8 cellular contexts compared by ENCODE assay signal in genomic region chr6:44062771-44063560, GRCh38.
A peak's percentile ranks its signal among the peaks of the same experiment; 100 is the strongest.
DNase-seq lines count a peak whose midpoint lies in the region; TF ChIP-seq lines count a peak whose summit lies in the region.

No MANE protein-coding gene starts in this region.

- TF ChIP-seq CTCF in BE2C (IDR thresholded peaks at IDR 0.05; ENCODE audit: low read depth, low read length) (peak; percentile 63), cardiac fibroblast (IDR thresholded peaks at IDR 0.05; ENCODE audit: low read depth, low read length) (peak; percentile 52)

- no peaks in the 10 kb centered on the region for H3K36me3 ChIP-seq in BE2C
- H3K36me3 ChIP-seq in muscle layer of duodenum (ENCODE audit: control insufficient read depth in 1 of 2, insufficient read depth in 2 of 2, low read length in 2 of 2) = no peaks in the 10 kb centered on the region

- peak; percentile 47 for DNase-seq in BE2C
- DNase-seq in LHCN-M2 (ENCODE audit: low read depth) = peak; percentile 48
- peak in 1 of 2 donors; percentile 50 for DNase-seq in cardiac fibroblast (ENCODE audit: low read depth in 2 of 2)
- no peak for DNase-seq in HuH-7 (ENCODE audit: low spot score)
- no peak for DNase-seq in NCI-H446 treated with DMSO at 0.1 percent for 48 hours (lab: John Stamatoyannopoulos, UW)
- DNase-seq in dedifferentiated amniotic fluid mesenchymal stem cell (ENCODE audit: extremely low spot score) = no peak
- no peak for DNase-seq in SK-N-DZ (ENCODE audit: low spot score)

- H3K4me1 ChIP-seq in BE2C (peaks cover 12% of the 10 kb centered on the region), muscle layer of duodenum (ENCODE audit: control insufficient read depth in 1 of 2, insufficient read depth in 2 of 2, low read length in 2 of 2) (peaks cover 9 to 25% of the 10 kb centered on the region in 2 donors)

- H3K4me3 ChIP-seq in BE2C (ENCODE audit: low read depth, low read length) (no peak overlapping the region), cardiac fibroblast (replicated peaks in 1 of 2; ENCODE audit: low read depth in 2 of 2, low read length in 2 of 2) (no peak overlapping the region), muscle layer of duodenum (ENCODE audit: low read depth in 1 of 2, low read length in 2 of 2) (no peak overlapping the region)

- peak overlapping the region; percentile 27 for H3K27ac ChIP-seq in muscle layer of duodenum (ENCODE audit: low read length)

- no peaks in the 10 kb centered on the region for H3K27me3 ChIP-seq in BE2C
- H3K27me3 ChIP-seq in muscle layer of duodenum (ENCODE audit: low read depth, low read length) = no peaks in the 10 kb centered on the region

- H3K9me3 ChIP-seq in BE2C = no peaks in the 10 kb centered on the region; the same call in 1 of the 2 replicates
- H3K9me3 ChIP-seq in muscle layer of duodenum (ENCODE audit: control insufficient read depth in 1 of 2, low read length in 2 of 2) = no peaks in the 10 kb centered on the region

Comparison
In these comparisons a context has a peak if more than half of its experiments do, and no peak if none do; other contexts are left out.
1. DNase-seq: peak in BE2C (single experiment) and LHCN-M2 (single experiment); none in HuH-7 (single experiment), NCI-H446 treated with DMSO at 0.1 percent for 48 hours (single experiment), dedifferentiated amniotic fluid mesenchymal stem cell (single experiment) and SK-N-DZ (single experiment).